ENCODE assay signal across 8 cellular contexts in the genomic region with DNA sequence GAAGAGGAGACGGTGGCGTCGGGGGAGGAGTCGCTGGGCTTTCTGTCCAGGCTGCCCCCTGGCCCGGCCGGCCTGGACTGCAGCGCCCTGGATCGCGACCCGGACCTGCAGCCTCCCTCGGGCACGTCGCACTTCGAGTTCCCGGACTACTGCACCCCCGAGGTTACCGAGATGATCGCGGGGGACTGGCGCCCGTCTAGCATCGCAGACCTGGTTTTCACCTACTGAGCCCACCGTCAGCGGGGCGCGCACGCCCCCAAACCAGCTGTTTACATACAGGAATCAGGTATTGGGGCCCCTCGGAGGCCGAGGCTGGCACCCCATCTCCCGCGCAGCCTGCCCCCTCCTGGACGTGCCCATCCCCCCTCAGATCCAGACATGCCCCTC. TPM values are rescaled to one million over a fixed set of nuclear protein-coding genes. Genes with fewer than 3 reads are reported as not detected.
DNase-seq lines count a peak whose midpoint lies in the region; ATAC-seq, FAIRE-seq and TF ChIP-seq lines count a peak whose summit lies in the region.

No MANE protein-coding gene starts in this region.

- no peak overlapping the region for H2AFZ ChIP-seq in GM23338

- no peak for FAIRE-seq in A549 (lab: Jason Lieb, UNC)

- intact Hi-C loops in heart right ventricle (cut with DNase I) = loop anchor here in 4 of 10 donors (5.0 to 10.0 kb wide), 3 partner anchors 49 to 59 kb away; no protein-coding TSS in a partner anchor
- intact Hi-C loops in gastrocnemius medialis (cut with DNase I; ENCODE audit: low total_unique reads) = loop anchor here (5.0 to 10.0 kb wide), 2 partner anchors 119 to 798 kb away; no protein-coding TSS in a partner anchor

- POLR2A ChIA-PET in A549 (lab: Yijun Ruan, JAX) = interaction anchor here (3.7 to 3.8 kb wide), 2 partner anchors 20 to 28 kb away, joined by 30 to 69 read pairs; partner anchors contain the start of genes NRSN2 and ZCCHC3
- POLR2A ChIA-PET in activated CD4-positive, alpha-beta memory T cell treated with anti-CD3 and anti-CD28 coated beads, Interleukin-2, amount 10 ng/mL, durations not matched to agents 7 days and 5 days (lab: Charles Lee) = interaction anchor here (0.9 to 7.2 kb wide), 4 partner anchors 19 to 136 kb away, joined by 3 to 95 read pairs (median 4); partner anchors contain the start of genes TBC1D20 and ZCCHC3

- no peaks in the 10 kb centered on the region for H3K36me3 ChIP-seq in GM23338 (ENCODE audit: insufficient read depth)
- no peaks in the 10 kb centered on the region for H3K36me3 ChIP-seq in heart right ventricle
- H3K36me3 ChIP-seq in gastrocnemius medialis = no peaks in the 10 kb centered on the region

- ATAC-seq in A549 = peak; percentile 2 to 6; a peak in 4 of 6 replicates
- ATAC-seq in GM23338 = no peak
- ATAC-seq in heart right ventricle = no peak
- no peak for ATAC-seq in gastrocnemius medialis
- no peak for ATAC-seq in GM18868 (IDR thresholded peaks at IDR 0.05; ENCODE audit: unreplicated experiment)

- H3K9me3 Mint-ChIP-seq in GM23338 = no peaks in the 10 kb centered on the region
- no peaks in the 10 kb centered on the region for H3K9me3 Mint-ChIP-seq in activated CD4-positive, alpha-beta memory T cell treated with anti-CD3 and anti-CD28 coated beads, Interleukin-2, amount 10 ng/mL, durations not matched to agents 7 days and 5 days

- H3K36me3 Mint-ChIP-seq in GM23338 (ENCODE audit: low read depth) = peaks cover 32% of the 10 kb centered on the region
- H3K36me3 Mint-ChIP-seq in activated CD4-positive, alpha-beta memory T cell treated with anti-CD3 and anti-CD28 coated beads, Interleukin-2, amount 10 ng/mL, durations not matched to agents 7 days and 5 days (ENCODE audit: low read depth) = no peaks in the 10 kb centered on the region

- H3K9me3 ChIP-seq in A549 (no peaks in the 10 kb centered on the region), heart right ventricle (no peaks in the 10 kb centered on the region), gastrocnemius medialis (no peaks in the 10 kb centered on the region)

- in situ Hi-C loops in gastrocnemius medialis (cut with MboI; ENCODE audit: low sequenced_read_pairs in 4 of 4) = no loop called here

- H3K4me3 ChIP-seq in A549 = peak overlapping the region; percentile 95
- H3K4me3 ChIP-seq in GM23338 = peak overlapping the region; percentile 91
- peak overlapping the region; percentile 50 to 83 (median 73) for H3K4me3 ChIP-seq in heart right ventricle
- peak overlapping the region; percentile 40 to 71 (median 57) for H3K4me3 ChIP-seq in gastrocnemius medialis

- CTCF ChIA-PET in A549 (lab: Yijun Ruan, JAX) = interaction anchor here (0.8 to 2.5 kb wide), 3 partner anchors 56 to 152 kb away, joined by 3 to 6 read pairs (median 5); no protein-coding TSS in a partner anchor
- CTCF ChIA-PET in activated CD4-positive, alpha-beta memory T cell treated with anti-CD3 and anti-CD28 coated beads, Interleukin-2, amount 10 ng/mL, durations not matched to agents 7 days and 5 days (lab: Charles Lee) = interaction anchor here (1.0 kb wide), 1 partner anchor 106 kb away, joined by 3 read pairs; no protein-coding TSS in a partner anchor

- no peak for TF ChIP-seq CTCF in A549 (IDR thresholded peaks at IDR 0.05)
- 0 out of 4 replicates have a peak, but pooled peaks of 1 of the 2 experiments have one; percentile 6 for TF ChIP-seq CTCF in GM23338 (conservative IDR thresholded peaks at IDR 0.05; ENCODE audit: low read depth in 2 of 2)
- TF ChIP-seq CTCF in heart right ventricle (IDR thresholded peaks at IDR 0.05) = peak in 1 of 9 donors; percentile 3
- TF ChIP-seq CTCF in gastrocnemius medialis (IDR thresholded peaks at IDR 0.05 in 4 of 5, conservative IDR thresholded peaks at IDR 0.05 in 1 of 5) = no peak

- peaks cover 30% of the 10 kb centered on the region for H4K20me1 ChIP-seq in GM23338 (replicated peaks; ENCODE audit: insufficient read depth)

- H3K4me1 ChIP-seq in A549 (peaks cover 44% of the 10 kb centered on the region), GM23338 (ENCODE audit: insufficient read depth) (peaks cover 51% of the 10 kb centered on the region), heart right ventricle (peaks cover 5 to 57% (median 27%) of the 10 kb centered on the region in 9 donors), gastrocnemius medialis (peaks cover 5% of the 10 kb centered on the region in 2 donors)

- peaks cover 5% of the 10 kb centered on the region for H3K27me3 Mint-ChIP-seq in GM23338 (ENCODE audit: insufficient read depth, low read depth, poor library complexity)
- H3K27me3 Mint-ChIP-seq in activated CD4-positive, alpha-beta memory T cell treated with anti-CD3 and anti-CD28 coated beads, Interleukin-2, amount 10 ng/mL, durations not matched to agents 7 days and 5 days = peaks cover 2% of the 10 kb centered on the region

- peaks cover 48% of the 10 kb centered on the region for H3K4me1 Mint-ChIP-seq in GM23338
- H3K4me1 Mint-ChIP-seq in activated CD4-positive, alpha-beta memory T cell treated with anti-CD3 and anti-CD28 coated beads, Interleukin-2, amount 10 ng/mL, durations not matched to agents 7 days and 5 days = peaks cover 34% of the 10 kb centered on the region

- peaks cover 40% of the 10 kb centered on the region for H3K79me2 ChIP-seq in GM23338 (replicated peaks; ENCODE audit: insufficient read depth)

- TF ChIP-seq RAD21 in A549 (conservative IDR thresholded peaks at IDR 0.05 in 1 of 2, IDR thresholded peaks at IDR 0.05 in 1 of 2) = no peak

- peaks cover 30% of the 10 kb centered on the region for H3F3A ChIP-seq in GM23338 (replicated peaks; ENCODE audit: low read depth)

- H3K9me2 ChIP-seq in GM23338 (ENCODE audit: insufficient read depth) = no peaks in the 10 kb centered on the region

- H3K27ac ChIP-seq in A549 = peak overlapping the region; percentile 95 to 99
- peak overlapping the region; percentile 92 for H3K27ac ChIP-seq in GM23338 (ENCODE audit: low read depth)
- H3K27ac ChIP-seq in heart right ventricle = peak overlapping the region; percentile 78 to 98 (median 95)
- peak overlapping the region; percentile 28 to 93 (median 72) for H3K27ac ChIP-seq in gastrocnemius medialis

- TF ChIP-seq EP300 in A549 (IDR thresholded peaks at IDR 0.05) = peak in 1 of 2 experiments; percentile 42; a peak in 1 of 5 replicates

- TF ChIP-seq POLR2A in A549 (IDR thresholded peaks at IDR 0.05; ENCODE audit: low read length) = no peak
- no peak for TF ChIP-seq POLR2A in gastrocnemius medialis (IDR thresholded peaks at IDR 0.05)

- H3K4me3 Mint-ChIP-seq in GM23338 = peak overlapping the region; percentile 90
- H3K4me3 Mint-ChIP-seq in activated CD4-positive, alpha-beta memory T cell treated with anti-CD3 and anti-CD28 coated beads, Interleukin-2, amount 10 ng/mL, durations not matched to agents 7 days and 5 days = peak overlapping the region; percentile 47

- peak overlapping the region; percentile 74 for H3K4me2 ChIP-seq in A549
- H3K4me2 ChIP-seq in GM23338 = peak overlapping the region; percentile 90

- no peaks in the 10 kb centered on the region for H3K27me3 ChIP-seq in GM23338 (ENCODE audit: insufficient read depth)
- H3K27me3 ChIP-seq in heart right ventricle = peaks cover 0 to 9% (median 0%) of the 10 kb centered on the region in 7 donors
- peaks cover 0 to 7% (median 2%) of the 10 kb centered on the region in 3 donors for H3K27me3 ChIP-seq in gastrocnemius medialis

- peak overlapping the region; percentile 86 for H3K27ac Mint-ChIP-seq in GM23338
- H3K27ac Mint-ChIP-seq in activated CD4-positive, alpha-beta memory T cell treated with anti-CD3 and anti-CD28 coated beads, Interleukin-2, amount 10 ng/mL, durations not matched to agents 7 days and 5 days = no peak overlapping the region

- DNase-seq in A549 (ENCODE audit: low read depth in 1 of 2, low spot score in 1 of 2) (peak; percentile 46 to 73), GM23338 (ENCODE audit: low spot score) (no peak), heart right ventricle (no peak), gastrocnemius medialis (no peak), GM19240 (ENCODE audit: insufficient read length, low spot score) (no peak)
- no peak for DNase-seq in activated CD4-positive, alpha-beta memory T cell treated with anti-CD3 and anti-CD28 coated beads, Interleukin-2, amount 10 ng/mL, durations not matched to agents 7 days and 5 days
- no peak for DNase-seq in stimulated activated CD4-positive, alpha-beta T cell treated with anti-CD3 and anti-CD28 coated beads, Interleukin-4, amount 100 ng/mL, for 1 hour

- 4% methylated on average over 24 of the region's 32 CpGs for WGBS in A549 (ENCODE audit: missing lambda C conversion rate)
- 0 to 1% methylated on average over 32 of the region's 32 CpGs for WGBS in heart right ventricle, 2 donors

RNA-seq across cellular contexts. Expression of gene SOX12, which starts 1.3 kb away (rescaled TPM):
- polyA plus RNA-seq in A549 (2011; rRNA removed) = 7.0 and 7.5 TPM in 2 replicates
- 16.0 and 19.5 TPM in 2 replicates for polyA plus RNA-seq in A549 (2012; cell fraction: cytosol; rRNA removed)
- polyA plus RNA-seq in A549 (2012; cell fraction: nucleus; rRNA removed) = 39.6 and 40.2 TPM in 2 replicates
- 24.6 to 32.8 TPM (median 29.2 TPM) in 3 replicates for polyA plus RNA-seq in A549 (2017; fragmentation: RNase III; extraction: RNeasy Plus Mini Kit Qiagen cat#74134 plus additional on column Dnase treatment)
- polyA minus RNA-seq in A549 (2011; rRNA and poly(A)+ RNA removed) = 6.1 and 6.6 TPM in 2 replicates
- 29.0 and 32.0 TPM in 2 replicates for total RNA-seq in GM23338 (2014; rRNA removed; shearing (Covaris generic))
- 14.1 and 16.1 TPM in 2 replicates for polyA plus RNA-seq in GM23338 (2016; fragmentation: Nextera tagmentation; extraction: Ambion mirVana)
- total RNA-seq in activated CD4-positive, alpha-beta memory T cell treated with anti-CD3 and anti-CD28 coated beads, Interleukin-2, amount 10 ng/mL, durations not matched to agents 7 days and 5 days = 1 to 10 TPM; 2.9 to 3.2 TPM
- 10 to 100 TPM in 6 of 10 donors, 1 to 10 TPM in 4; 7.2 to 16.5 (median 10.9) TPM for total RNA-seq in heart right ventricle
- 1 to 10 TPM; 4.5 to 5.2 TPM for polyA plus RNA-seq in heart right ventricle
- total RNA-seq in gastrocnemius medialis = 1 to 10 TPM in 1 of 4 donors, under 1 TPM in 3; 0.15 to 1.4 (median 0.65) TPM

RNA-seq across cellular contexts. Expression of gene NRSN2, which starts 20.3 kb away (rescaled TPM):
- polyA plus RNA-seq in A549 (2011; rRNA removed) (40.5 and 47.5 TPM in 2 replicates), A549 (2017; fragmentation: RNase III; extraction: RNeasy Plus Mini Kit Qiagen cat#74134 plus additional on column Dnase treatment) (59.6 to 74.8 TPM (median 74.3 TPM) in 3 replicates), GM23338 (2016; fragmentation: Nextera tagmentation; extraction: Ambion mirVana) (17.9 and 23.2 TPM in 2 replicates), heart right ventricle (10 to 100 TPM; 31.1 to 53.9 TPM)
- 103 and 115 TPM in 2 replicates for polyA plus RNA-seq in A549 (2012; cell fraction: cytosol; rRNA removed)
- polyA plus RNA-seq in A549 (2012; cell fraction: nucleus; rRNA removed) = 84.2 and 135 TPM in 2 replicates
- 36.5 and 42.2 TPM in 2 replicates for polyA minus RNA-seq in A549 (2011; rRNA and poly(A)+ RNA removed)
- 14.4 and 19.8 TPM in 2 replicates for total RNA-seq in GM23338 (2014; rRNA removed; shearing (Covaris generic))
- total RNA-seq in activated CD4-positive, alpha-beta memory T cell treated with anti-CD3 and anti-CD28 coated beads, Interleukin-2, amount 10 ng/mL, durations not matched to agents 7 days and 5 days = 1 to 10 TPM; 1.8 to 2.7 TPM
- total RNA-seq in heart right ventricle (10 to 100 TPM; 12.1 to 32.3 (median 19.1) TPM), gastrocnemius medialis (1 to 10 TPM; 1.3 to 4.7 (median 2.2) TPM)

RNA-seq across cellular contexts. Expression of gene ZCCHC3, which starts 29.3 kb away (rescaled TPM):
- polyA plus RNA-seq in A549 (2011; rRNA removed) = 17.4 and 19.8 TPM in 2 replicates
- polyA plus RNA-seq in A549 (2012; cell fraction: cytosol; rRNA removed) = 15.1 and 18.7 TPM in 2 replicates
- polyA plus RNA-seq in A549 (2012; cell fraction: nucleus; rRNA removed) = 14.0 and 15.4 TPM in 2 replicates
- 16.3 to 17.7 TPM (median 17.3 TPM) in 3 replicates for polyA plus RNA-seq in A549 (2017; fragmentation: RNase III; extraction: RNeasy Plus Mini Kit Qiagen cat#74134 plus additional on column Dnase treatment)
- 15.2 and 16.3 TPM in 2 replicates for polyA minus RNA-seq in A549 (2011; rRNA and poly(A)+ RNA removed)
- 65.8 and 66.3 TPM in 2 replicates for total RNA-seq in GM23338 (2014; rRNA removed; shearing (Covaris generic))
- 26.5 and 31.3 TPM in 2 replicates for polyA plus RNA-seq in GM23338 (2016; fragmentation: Nextera tagmentation; extraction: Ambion mirVana)
- 10 to 100 TPM; 23.5 to 23.9 TPM for total RNA-seq in activated CD4-positive, alpha-beta memory T cell treated with anti-CD3 and anti-CD28 coated beads, Interleukin-2, amount 10 ng/mL, durations not matched to agents 7 days and 5 days
- total RNA-seq in heart right ventricle = 10 to 100 TPM in 7 of 10 donors, 1 to 10 TPM in 3; 8.2 to 12.8 (median 10.7) TPM
- 10 to 100 TPM in 1 of 2 donors, 1 to 10 TPM in 1; 7.7 to 10.8 TPM for polyA plus RNA-seq in heart right ventricle
- total RNA-seq in gastrocnemius medialis = 1 to 10 TPM; 6.7 to 9.4 (median 7.9) TPM

RNA-seq across cellular contexts. Expression of gene C20orf96, which starts 36.1 kb away (rescaled TPM):
- polyA plus RNA-seq in A549 (2011; rRNA removed) = 23.2 and 23.9 TPM in 2 replicates
- 15.2 and 16.1 TPM in 2 replicates for polyA plus RNA-seq in A549 (2012; cell fraction: cytosol; rRNA removed)
- polyA plus RNA-seq in A549 (2012; cell fraction: nucleus; rRNA removed) = 19.9 and 20.0 TPM in 2 replicates
- polyA plus RNA-seq in A549 (2017; fragmentation: RNase III; extraction: RNeasy Plus Mini Kit Qiagen cat#74134 plus additional on column Dnase treatment) = 16.5 to 20.9 TPM (median 20.5 TPM) in 3 replicates
- 13.3 and 14.9 TPM in 2 replicates for polyA minus RNA-seq in A549 (2011; rRNA and poly(A)+ RNA removed)
- 14.6 and 17.8 TPM in 2 replicates for total RNA-seq in GM23338 (2014; rRNA removed; shearing (Covaris generic))
- 29.0 and 36.3 TPM in 2 replicates for polyA plus RNA-seq in GM23338 (2016; fragmentation: Nextera tagmentation; extraction: Ambion mirVana)
- total RNA-seq in activated CD4-positive, alpha-beta memory T cell treated with anti-CD3 and anti-CD28 coated beads, Interleukin-2, amount 10 ng/mL, durations not matched to agents 7 days and 5 days = 1 to 10 TPM; 5.9 to 6.0 TPM
- total RNA-seq in heart right ventricle = 1 to 10 TPM; 3.1 to 5.5 (median 4.5) TPM
- polyA plus RNA-seq in heart right ventricle = 1 to 10 TPM; 3.5 to 4.1 TPM
- total RNA-seq in gastrocnemius medialis = 1 to 10 TPM in 1 of 4 donors, under 1 TPM in 2, not detected in 1; 0.19 to 1.5 (median 0.58) TPM

RNA-seq across cellular contexts. Expression of gene TRIB3, which starts 53.9 kb away (rescaled TPM):
- polyA plus RNA-seq in A549 (2011; rRNA removed) (210 and 269 TPM in 2 replicates), A549 (2017; fragmentation: RNase III; extraction: RNeasy Plus Mini Kit Qiagen cat#74134 plus additional on column Dnase treatment) (28.4 to 39.8 TPM (median 34.0 TPM) in 3 replicates), GM23338 (2016; fragmentation: Nextera tagmentation; extraction: Ambion mirVana) (5.8 and 6.9 TPM in 2 replicates), heart right ventricle (10 to 100 TPM in 1 of 2 donors, 1 to 10 TPM in 1; 1.4 to 10.6 TPM)
- 56.5 and 79.1 TPM in 2 replicates for polyA plus RNA-seq in A549 (2012; cell fraction: cytosol; rRNA removed)
- polyA plus RNA-seq in A549 (2012; cell fraction: nucleus; rRNA removed) = 68.7 and 90.7 TPM in 2 replicates
- polyA minus RNA-seq in A549 (2011; rRNA and poly(A)+ RNA removed) = 224 and 268 TPM in 2 replicates
- total RNA-seq in GM23338 (2014; rRNA removed; shearing (Covaris generic)) = 13.7 and 21.0 TPM in 2 replicates
- total RNA-seq in activated CD4-positive, alpha-beta memory T cell treated with anti-CD3 and anti-CD28 coated beads, Interleukin-2, amount 10 ng/mL, durations not matched to agents 7 days and 5 days = 10 to 100 TPM; 28.3 to 28.9 TPM
- total RNA-seq in heart right ventricle (1 to 10 TPM in 7 of 10 donors, under 1 TPM in 3; 0.33 to 4.3 (median 1.1) TPM), gastrocnemius medialis (1 to 10 TPM in 2 of 4 donors, under 1 TPM in 1, not detected in 1; 0.58 to 3.0 (median 2.4) TPM)

Comparison
In these comparisons a context has a peak if more than half of its experiments do, and no peak if none do; other contexts are left out.
1. ATAC-seq: peak in A549 (2 of 2); none in GM23338 (single experiment), heart right ventricle (0 of 8), gastrocnemius medialis (0 of 2) and GM18868 (single experiment).
2. DNase-seq: peak in A549 (2 of 2); none in GM23338 (single experiment), activated CD4-positive, alpha-beta memory T cell treated with anti-CD3 and anti-CD28 coated beads, Interleukin-2, amount 10 ng/mL, durations not matched to agents 7 days and 5 days (single experiment), heart right ventricle (0 of 2), gastrocnemius medialis (0 of 2), stimulated activated CD4-positive, alpha-beta T cell treated with anti-CD3 and anti-CD28 coated beads, Interleukin-4, amount 100 ng/mL, for 1 hour (single experiment) and GM19240 (single experiment).
3. Peak in every context shown above with its lines, with median percentiles within 50 percentile points of each other: H3K27ac ChIP-seq and H3K4me3 ChIP-seq.